Comparison of ENCODE assay signal across 8 cellular contexts in genomic region chr6:20211941-20212391, GRCh38. TPM values are rescaled to one million over a fixed set of nuclear protein-coding genes. Genes with fewer than 3 reads are reported as not detected.
A peak's percentile ranks its signal among the peaks of the same experiment; 100 is the strongest.
DNase-seq lines count a peak whose midpoint lies in the region; ATAC-seq and TF ChIP-seq lines count a peak whose summit lies in the region.

No MANE protein-coding gene starts in this region.

- DNase-seq in A673 (ENCODE audit: low spot score) (no peak), RWPE1 (ENCODE audit: low spot score) (peak; percentile 48), ecto neural progenitor cell (ENCODE audit: low spot score) (peak; percentile 66), mesothelial cell of epicardium (ENCODE audit: low spot score in 2 of 2, unreplicated experiment in 2 of 2) (peak in 1 of 2 experiments; percentile 29), transverse colon (peak; percentile 61), foreskin melanocyte (no peak)

- peaks cover 59% of the 10 kb centered on the region for H3K4me1 Mint-ChIP-seq in mesothelial cell of epicardium

- H3K4me1 ChIP-seq in A673 (ENCODE audit: insufficient read depth, low read length, poor library complexity, severe bottlenecking) (peaks cover 27% of the 10 kb centered on the region), transverse colon (peaks cover 16 to 47% (median 28%) of the 10 kb centered on the region in 4 donors)

- no peak for TF ChIP-seq EP300 in transverse colon (IDR thresholded peaks at IDR 0.05; ENCODE audit: low read depth)

- H3K4me3 Mint-ChIP-seq in mesothelial cell of epicardium = peak overlapping the region; percentile 85

- no peak for TF ChIP-seq CTCF in A673 (conservative IDR thresholded peaks at IDR 0.05; ENCODE audit: low read depth, low read length)
- no peak for TF ChIP-seq CTCF in RWPE1 (conservative IDR thresholded peaks at IDR 0.05; ENCODE audit: low read depth)
- no peak for TF ChIP-seq CTCF in mesothelial cell of epicardium (IDR thresholded peaks at IDR 0.05; ENCODE audit: unreplicated experiment)
- no peak for TF ChIP-seq CTCF in transverse colon (IDR thresholded peaks at IDR 0.05)

- H3K27ac Mint-ChIP-seq in mesothelial cell of epicardium = peak overlapping the region; percentile 95

- intact Hi-C loops in A673 (cut with micrococcal nuclease; ENCODE audit: unreplicated experiment) = no loop called here
- intact Hi-C loops in transverse colon (cut with DNase I; ENCODE audit: low total_unique reads) = loop anchor here (10.0 kb wide), 1 partner anchor 87 kb away; no protein-coding TSS in a partner anchor

- CTCF ChIA-PET in A673 (lab: Charles Lee) = no interaction called here
- CTCF ChIA-PET in RWPE1 (lab: Yijun Ruan, JAX) = no interaction called here

- H3K27me3 ChIP-seq in A673 (replicated peaks; ENCODE audit: insufficient read depth, low read depth, low read length, poor library complexity) (no peaks in the 10 kb centered on the region), transverse colon (no peaks in the 10 kb centered on the region)

- H3K27ac ChIP-seq in A673 (ENCODE audit: low read depth, low read length, poor library complexity, severe bottlenecking) = peak overlapping the region; percentile 71
- peak overlapping the region; percentile 86 for H3K27ac ChIP-seq in RWPE1
- peak overlapping the region; percentile 88 to 93 (median 91) for H3K27ac ChIP-seq in transverse colon

- WGBS in transverse colon (ENCODE audit: low coverage in 1 of 2), 2 donors = 1% methylated on average over 28 of the region's 37 CpGs; no CpG with 5 or more reads in 1 of the 2 donors

- no peaks in the 10 kb centered on the region for H3K27me3 Mint-ChIP-seq in mesothelial cell of epicardium (ENCODE audit: low read depth)

- no peak for TF ChIP-seq POLR2A in transverse colon (IDR thresholded peaks at IDR 0.05)

- ATAC-seq in GM19035 (IDR thresholded peaks at IDR 0.05; ENCODE audit: unreplicated experiment) = peak; percentile 32
- peak; percentile 21 for ATAC-seq in HG03175 (IDR thresholded peaks at IDR 0.05; ENCODE audit: unreplicated experiment)

- in situ Hi-C loops in transverse colon (cut with MboI; ENCODE audit: low pct_ligation_motif_present in 1 of 4, low pct_unique_long_range_greater_than_20kb in 1 of 4, low sequenced_read_pairs in 3 of 4) = no loop called here

- no peaks in the 10 kb centered on the region for H3K9me3 Mint-ChIP-seq in mesothelial cell of epicardium

- BruUV-seq in A673 (replicated peaks; lab: Mats Ljungman, UMichigan) = no TSS peak

- POLR2A ChIA-PET in A673 (lab: Charles Lee; ENCODE audit: low non-redundant PET) (interaction anchor here (0.7 kb wide), 1 partner anchor 294 kb away, joined by 4 read pairs; no protein-coding TSS in a partner anchor), RWPE1 (lab: Yijun Ruan, JAX; ENCODE audit: low non-redundant PET) (no interaction called here)

- no peaks in the 10 kb centered on the region for H3K36me3 Mint-ChIP-seq in mesothelial cell of epicardium

- H3K36me3 ChIP-seq in A673 (ENCODE audit: insufficient read depth, low read length, poor library complexity, severe bottlenecking) (no peaks in the 10 kb centered on the region), transverse colon (no peaks in the 10 kb centered on the region)

- H3K4me3 ChIP-seq in A673 (ENCODE audit: low read depth, low read length, poor library complexity, severe bottlenecking) (peak overlapping the region; percentile 65), transverse colon (peak overlapping the region; percentile 13 to 69 (median 58))

- H3K9me3 ChIP-seq in A673 (ENCODE audit: low read depth, low read length, poor library complexity, severe bottlenecking) (no peaks in the 10 kb centered on the region), transverse colon (no peaks in the 10 kb centered on the region)

RNA-seq across cellular contexts. Expression of gene MBOAT1, which starts 0.3 kb away (rescaled TPM):
- total RNA-seq in A673 (2021) (6.3 and 8.2 TPM in 2 replicates), mesothelial cell of epicardium (23.5 to 24.6 TPM (median 24.5 TPM) in 3 replicates), transverse colon (10 to 100 TPM; 10.3 to 85.3 (median 66.5) TPM)

Comparison
In these comparisons a context has a peak if more than half of its experiments do, and no peak if none do; other contexts are left out.
1. DNase-seq: peak in RWPE1 (single experiment), ecto neural progenitor cell (single experiment) and transverse colon (single experiment); none in A673 (single experiment) and foreskin melanocyte (single experiment).
2. Peak in every context shown above with its lines, with median percentiles within 50 percentile points of each other: H3K27ac ChIP-seq.